In the genomic region with DNA sequence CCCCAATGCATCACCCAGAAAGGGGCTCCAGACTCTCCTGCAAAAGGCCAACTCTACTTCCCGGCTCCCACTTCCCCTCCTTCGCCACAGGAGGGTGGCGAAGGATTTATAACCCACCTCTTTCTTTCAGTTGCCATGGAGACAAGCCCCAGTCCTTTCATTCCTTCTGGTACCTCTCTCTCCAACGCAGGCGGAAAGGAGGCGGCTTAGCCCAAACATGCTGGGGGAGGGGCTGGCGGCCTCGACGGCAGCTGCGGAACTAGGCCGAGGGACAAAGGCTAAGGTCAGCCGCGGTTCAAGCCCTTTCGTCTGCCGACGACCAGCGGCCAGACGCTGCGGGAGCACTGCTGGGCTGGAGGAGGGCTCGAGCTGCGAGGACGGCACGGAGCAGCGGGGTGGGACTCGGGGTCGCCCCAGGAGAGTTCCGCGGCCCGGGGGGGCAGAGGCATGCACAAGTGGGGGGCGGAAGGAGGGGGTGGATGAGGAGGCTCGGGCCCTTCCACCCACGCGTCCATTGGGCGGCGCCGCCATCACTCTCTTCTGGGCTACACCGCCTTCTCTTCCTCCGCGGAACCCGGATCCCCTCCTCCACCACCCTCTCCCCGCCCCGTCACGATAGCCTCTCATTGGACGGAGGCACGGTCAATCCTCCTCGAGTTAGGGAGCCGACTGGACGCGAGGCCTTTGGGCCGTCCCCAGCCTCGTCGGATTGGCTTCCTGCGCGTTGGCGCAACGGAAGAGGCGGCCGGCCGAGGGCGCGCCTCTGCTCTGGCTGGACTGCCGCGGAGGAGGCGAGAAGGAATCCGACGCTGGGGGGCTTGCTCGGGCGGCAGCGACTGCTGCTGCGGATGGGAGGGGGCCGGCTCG, we compare ENCODE assay signal across 1 cellular context.
TF ChIP-seq lines count a peak whose summit lies in the region.

A gene (plus strand): TSS at position 766 of the 867 bp plus-strand sequence.

TF ChIP-seq in HepG2, 621 proteins besides CTCF, POLR2A, EP300 and RAD21 (continued from another document and continues in another):
- TF ChIP-seq, protein P1, sequence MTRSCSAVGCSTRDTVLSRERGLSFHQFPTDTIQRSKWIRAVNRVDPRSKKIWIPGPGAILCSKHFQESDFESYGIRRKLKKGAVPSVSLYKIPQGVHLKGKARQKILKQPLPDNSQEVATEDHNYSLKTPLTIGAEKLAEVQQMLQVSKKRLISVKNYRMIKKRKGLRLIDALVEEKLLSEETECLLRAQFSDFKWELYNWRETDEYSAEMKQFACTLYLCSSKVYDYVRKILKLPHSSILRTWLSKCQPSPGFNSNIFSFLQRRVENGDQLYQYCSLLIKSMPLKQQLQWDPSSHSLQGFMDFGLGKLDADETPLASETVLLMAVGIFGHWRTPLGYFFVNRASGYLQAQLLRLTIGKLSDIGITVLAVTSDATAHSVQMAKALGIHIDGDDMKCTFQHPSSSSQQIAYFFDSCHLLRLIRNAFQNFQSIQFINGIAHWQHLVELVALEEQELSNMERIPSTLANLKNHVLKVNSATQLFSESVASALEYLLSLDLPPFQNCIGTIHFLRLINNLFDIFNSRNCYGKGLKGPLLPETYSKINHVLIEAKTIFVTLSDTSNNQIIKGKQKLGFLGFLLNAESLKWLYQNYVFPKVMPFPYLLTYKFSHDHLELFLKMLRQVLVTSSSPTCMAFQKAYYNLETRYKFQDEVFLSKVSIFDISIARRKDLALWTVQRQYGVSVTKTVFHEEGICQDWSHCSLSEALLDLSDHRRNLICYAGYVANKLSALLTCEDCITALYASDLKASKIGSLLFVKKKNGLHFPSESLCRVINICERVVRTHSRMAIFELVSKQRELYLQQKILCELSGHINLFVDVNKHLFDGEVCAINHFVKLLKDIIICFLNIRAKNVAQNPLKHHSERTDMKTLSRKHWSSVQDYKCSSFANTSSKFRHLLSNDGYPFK (CRISPR knock-in tag; IDR thresholded peaks at IDR 0.05; ENCODE audit: borderline replicate concordance), result peak; percentile 95
- TF ChIP-seq, protein P2, sequence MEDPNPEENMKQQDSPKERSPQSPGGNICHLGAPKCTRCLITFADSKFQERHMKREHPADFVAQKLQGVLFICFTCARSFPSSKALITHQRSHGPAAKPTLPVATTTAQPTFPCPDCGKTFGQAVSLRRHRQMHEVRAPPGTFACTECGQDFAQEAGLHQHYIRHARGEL (CRISPR knock-in tag; IDR thresholded peaks at IDR 0.05), result no peak
- TF ChIP-seq PTBP1 (IDR thresholded peaks at IDR 0.05; ENCODE audit: low read depth, low read length, poor library complexity, severe bottlenecking) (no peak), MAFK (conservative IDR thresholded peaks at IDR 0.05 in 1 of 2, IDR thresholded peaks at IDR 0.05 in 1 of 2; ENCODE audit: low read length in 2 of 2) (no peak), ZNF780A (CRISPR knock-in tag; IDR thresholded peaks at IDR 0.05) (peak; percentile 89; the same call in 1 of the 2 replicates), TBX3 (IDR thresholded peaks at IDR 0.05; ENCODE audit: borderline replicate concordance) (no peak), MIER3 (CRISPR knock-in tag; IDR thresholded peaks at IDR 0.05; ENCODE audit: borderline replicate concordance) (peak; percentile 90; the same call in 1 of the 2 replicates), ZNF33B (CRISPR knock-in tag; IDR thresholded peaks at IDR 0.05) (peak; percentile 81), ZNF7 (CRISPR knock-in tag; IDR thresholded peaks at IDR 0.05) (no peak), ATF7 (IDR thresholded peaks at IDR 0.05) (no peak), ATF7 (CRISPR knock-in tag; IDR thresholded peaks at IDR 0.05) (peak; percentile 47), BHLHE40 (IDR thresholded peaks at IDR 0.05; ENCODE audit: low read length) (no peak; the same call in 1 of the 2 replicates), MEIS1 (CRISPR knock-in tag; IDR thresholded peaks at IDR 0.05; ENCODE audit: borderline replicate concordance) (peak; percentile 68), TCF12 (IDR thresholded peaks at IDR 0.05) (no peak), TCF12 (CRISPR knock-in tag; IDR thresholded peaks at IDR 0.05) (peak; percentile 96), ZNF329 (CRISPR knock-in tag; IDR thresholded peaks at IDR 0.05; ENCODE audit: low read depth) (peak; percentile 85), MIER2 (CRISPR knock-in tag; IDR thresholded peaks at IDR 0.05) (peak; percentile 80), ATF7-NPFF (CRISPR knock-in tag; IDR thresholded peaks at IDR 0.05; ENCODE audit: low read depth) (peak; percentile 85), ISX (CRISPR knock-in tag; conservative IDR thresholded peaks at IDR 0.05) (no peak), FOSL2 (CRISPR knock-in tag; IDR thresholded peaks at IDR 0.05) (peak; percentile 62), ZNF292 (CRISPR knock-in tag; IDR thresholded peaks at IDR 0.05; ENCODE audit: borderline replicate concordance, low read depth) (peak; percentile 91; the same call in 1 of the 2 replicates), ZNF644 (CRISPR knock-in tag; IDR thresholded peaks at IDR 0.05; ENCODE audit: low read depth) (0 out of 2 replicates have a peak, but pooled peaks have one; percentile 10), ATM (IDR thresholded peaks at IDR 0.05; ENCODE audit: borderline replicate concordance) (no peak), HOXA5 (CRISPR knock-in tag; IDR thresholded peaks at IDR 0.05) (peak; percentile 90; the same call in 1 of the 2 replicates), LCORL (IDR thresholded peaks at IDR 0.05) (no peak), LCORL (CRISPR knock-in tag; IDR thresholded peaks at IDR 0.05) (peak; percentile 96), FOXM1 (CRISPR knock-in tag; IDR thresholded peaks at IDR 0.05) (no peak), ZNF446 (CRISPR knock-in tag; IDR thresholded peaks at IDR 0.05) (peak; percentile 83), ZNF724P (CRISPR knock-in tag; IDR thresholded peaks at IDR 0.05; ENCODE audit: borderline replicate concordance) (no peak; the same call in 1 of the 2 replicates), KLF11 (CRISPR knock-in tag; IDR thresholded peaks at IDR 0.05) (peak; percentile 43), FOXP1 (IDR thresholded peaks at IDR 0.05) (peak; percentile 16; the same call in 1 of the 2 replicates), FOXP1 (CRISPR knock-in tag; IDR thresholded peaks at IDR 0.05) (no peak), MAF1 (CRISPR knock-in tag; IDR thresholded peaks at IDR 0.05; ENCODE audit: borderline replicate concordance) (peak; percentile 72; the same call in 1 of the 2 replicates), ZNF33A (CRISPR knock-in tag; IDR thresholded peaks at IDR 0.05; ENCODE audit: borderline replicate concordance) (no peak), HOXA3 (CRISPR knock-in tag; IDR thresholded peaks at IDR 0.05) (peak; percentile 75; the same call in 1 of the 2 replicates), HDAC2 (CRISPR knock-in tag; IDR thresholded peaks at IDR 0.05) (peak; percentile 66; the same call in 1 of the 2 replicates), MTA1 (CRISPR knock-in tag; IDR thresholded peaks at IDR 0.05; ENCODE audit: borderline replicate concordance) (peak; percentile 37; the same call in 1 of the 2 replicates), ZFP41 (CRISPR knock-in tag; IDR thresholded peaks at IDR 0.05; ENCODE audit: borderline replicate concordance) (peak; percentile 97; the same call in 1 of the 2 replicates), ZNF382 (CRISPR knock-in tag; IDR thresholded peaks at IDR 0.05; ENCODE audit: borderline replicate concordance) (no peak), ZNF570 (CRISPR knock-in tag; IDR thresholded peaks at IDR 0.05; ENCODE audit: borderline replicate concordance) (no peak; the same call in 1 of the 2 replicates), SUZ12 (IDR thresholded peaks at IDR 0.05; ENCODE audit: low read depth, low read length) (no peak; the same call in 1 of the 2 replicates), ZNF709 (CRISPR knock-in tag; IDR thresholded peaks at IDR 0.05) (peak; percentile 95), MBD4 (IDR thresholded peaks at IDR 0.05; ENCODE audit: borderline replicate concordance, low read length) (no peak), ZNF841 (CRISPR knock-in tag; IDR thresholded peaks at IDR 0.05; ENCODE audit: borderline replicate concordance) (no peak), FOXO1 (CRISPR knock-in tag; IDR thresholded peaks at IDR 0.05) (peak; percentile 80), IRF2 (CRISPR knock-in tag; IDR thresholded peaks at IDR 0.05) (peak; percentile 91), ZNF136 (CRISPR knock-in tag; IDR thresholded peaks at IDR 0.05; ENCODE audit: low read depth) (no peak), MTF1 (CRISPR knock-in tag; IDR thresholded peaks at IDR 0.05) (no peak)
- TF ChIP-seq, protein P3, sequence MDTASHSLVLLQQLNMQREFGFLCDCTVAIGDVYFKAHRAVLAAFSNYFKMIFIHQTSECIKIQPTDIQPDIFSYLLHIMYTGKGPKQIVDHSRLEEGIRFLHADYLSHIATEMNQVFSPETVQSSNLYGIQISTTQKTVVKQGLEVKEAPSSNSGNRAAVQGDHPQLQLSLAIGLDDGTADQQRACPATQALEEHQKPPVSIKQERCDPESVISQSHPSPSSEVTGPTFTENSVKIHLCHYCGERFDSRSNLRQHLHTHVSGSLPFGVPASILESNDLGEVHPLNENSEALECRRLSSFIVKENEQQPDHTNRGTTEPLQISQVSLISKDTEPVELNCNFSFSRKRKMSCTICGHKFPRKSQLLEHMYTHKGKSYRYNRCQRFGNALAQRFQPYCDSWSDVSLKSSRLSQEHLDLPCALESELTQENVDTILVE (CRISPR knock-in tag; IDR thresholded peaks at IDR 0.05), result peak; percentile 15; the same call in 1 of the 2 replicates
- TF ChIP-seq, protein P4, sequence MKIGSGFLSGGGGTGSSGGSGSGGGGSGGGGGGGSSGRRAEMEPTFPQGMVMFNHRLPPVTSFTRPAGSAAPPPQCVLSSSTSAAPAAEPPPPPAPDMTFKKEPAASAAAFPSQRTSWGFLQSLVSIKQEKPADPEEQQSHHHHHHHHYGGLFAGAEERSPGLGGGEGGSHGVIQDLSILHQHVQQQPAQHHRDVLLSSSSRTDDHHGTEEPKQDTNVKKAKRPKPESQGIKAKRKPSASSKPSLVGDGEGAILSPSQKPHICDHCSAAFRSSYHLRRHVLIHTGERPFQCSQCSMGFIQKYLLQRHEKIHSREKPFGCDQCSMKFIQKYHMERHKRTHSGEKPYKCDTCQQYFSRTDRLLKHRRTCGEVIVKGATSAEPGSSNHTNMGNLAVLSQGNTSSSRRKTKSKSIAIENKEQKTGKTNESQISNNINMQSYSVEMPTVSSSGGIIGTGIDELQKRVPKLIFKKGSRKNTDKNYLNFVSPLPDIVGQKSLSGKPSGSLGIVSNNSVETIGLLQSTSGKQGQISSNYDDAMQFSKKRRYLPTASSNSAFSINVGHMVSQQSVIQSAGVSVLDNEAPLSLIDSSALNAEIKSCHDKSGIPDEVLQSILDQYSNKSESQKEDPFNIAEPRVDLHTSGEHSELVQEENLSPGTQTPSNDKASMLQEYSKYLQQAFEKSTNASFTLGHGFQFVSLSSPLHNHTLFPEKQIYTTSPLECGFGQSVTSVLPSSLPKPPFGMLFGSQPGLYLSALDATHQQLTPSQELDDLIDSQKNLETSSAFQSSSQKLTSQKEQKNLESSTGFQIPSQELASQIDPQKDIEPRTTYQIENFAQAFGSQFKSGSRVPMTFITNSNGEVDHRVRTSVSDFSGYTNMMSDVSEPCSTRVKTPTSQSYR (CRISPR knock-in tag; IDR thresholded peaks at IDR 0.05; ENCODE audit: borderline replicate concordance), result peak; percentile 96
- TF ChIP-seq, protein P5, sequence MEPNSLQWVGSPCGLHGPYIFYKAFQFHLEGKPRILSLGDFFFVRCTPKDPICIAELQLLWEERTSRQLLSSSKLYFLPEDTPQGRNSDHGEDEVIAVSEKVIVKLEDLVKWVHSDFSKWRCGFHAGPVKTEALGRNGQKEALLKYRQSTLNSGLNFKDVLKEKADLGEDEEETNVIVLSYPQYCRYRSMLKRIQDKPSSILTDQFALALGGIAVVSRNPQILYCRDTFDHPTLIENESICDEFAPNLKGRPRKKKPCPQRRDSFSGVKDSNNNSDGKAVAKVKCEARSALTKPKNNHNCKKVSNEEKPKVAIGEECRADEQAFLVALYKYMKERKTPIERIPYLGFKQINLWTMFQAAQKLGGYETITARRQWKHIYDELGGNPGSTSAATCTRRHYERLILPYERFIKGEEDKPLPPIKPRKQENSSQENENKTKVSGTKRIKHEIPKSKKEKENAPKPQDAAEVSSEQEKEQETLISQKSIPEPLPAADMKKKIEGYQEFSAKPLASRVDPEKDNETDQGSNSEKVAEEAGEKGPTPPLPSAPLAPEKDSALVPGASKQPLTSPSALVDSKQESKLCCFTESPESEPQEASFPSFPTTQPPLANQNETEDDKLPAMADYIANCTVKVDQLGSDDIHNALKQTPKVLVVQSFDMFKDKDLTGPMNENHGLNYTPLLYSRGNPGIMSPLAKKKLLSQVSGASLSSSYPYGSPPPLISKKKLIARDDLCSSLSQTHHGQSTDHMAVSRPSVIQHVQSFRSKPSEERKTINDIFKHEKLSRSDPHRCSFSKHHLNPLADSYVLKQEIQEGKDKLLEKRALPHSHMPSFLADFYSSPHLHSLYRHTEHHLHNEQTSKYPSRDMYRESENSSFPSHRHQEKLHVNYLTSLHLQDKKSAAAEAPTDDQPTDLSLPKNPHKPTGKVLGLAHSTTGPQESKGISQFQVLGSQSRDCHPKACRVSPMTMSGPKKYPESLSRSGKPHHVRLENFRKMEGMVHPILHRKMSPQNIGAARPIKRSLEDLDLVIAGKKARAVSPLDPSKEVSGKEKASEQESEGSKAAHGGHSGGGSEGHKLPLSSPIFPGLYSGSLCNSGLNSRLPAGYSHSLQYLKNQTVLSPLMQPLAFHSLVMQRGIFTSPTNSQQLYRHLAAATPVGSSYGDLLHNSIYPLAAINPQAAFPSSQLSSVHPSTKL (CRISPR knock-in tag; IDR thresholded peaks at IDR 0.05), result peak; percentile 43
- TF ChIP-seq, protein P6, sequence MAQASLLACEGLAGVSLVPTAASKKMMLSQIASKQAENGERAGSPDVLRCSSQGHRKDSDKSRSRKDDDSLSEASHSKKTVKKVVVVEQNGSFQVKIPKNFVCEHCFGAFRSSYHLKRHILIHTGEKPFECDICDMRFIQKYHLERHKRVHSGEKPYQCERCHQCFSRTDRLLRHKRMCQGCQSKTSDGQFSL (CRISPR knock-in tag; IDR thresholded peaks at IDR 0.05), result peak; percentile 82; the same call in 1 of the 2 replicates
- TF ChIP-seq, protein P7, sequence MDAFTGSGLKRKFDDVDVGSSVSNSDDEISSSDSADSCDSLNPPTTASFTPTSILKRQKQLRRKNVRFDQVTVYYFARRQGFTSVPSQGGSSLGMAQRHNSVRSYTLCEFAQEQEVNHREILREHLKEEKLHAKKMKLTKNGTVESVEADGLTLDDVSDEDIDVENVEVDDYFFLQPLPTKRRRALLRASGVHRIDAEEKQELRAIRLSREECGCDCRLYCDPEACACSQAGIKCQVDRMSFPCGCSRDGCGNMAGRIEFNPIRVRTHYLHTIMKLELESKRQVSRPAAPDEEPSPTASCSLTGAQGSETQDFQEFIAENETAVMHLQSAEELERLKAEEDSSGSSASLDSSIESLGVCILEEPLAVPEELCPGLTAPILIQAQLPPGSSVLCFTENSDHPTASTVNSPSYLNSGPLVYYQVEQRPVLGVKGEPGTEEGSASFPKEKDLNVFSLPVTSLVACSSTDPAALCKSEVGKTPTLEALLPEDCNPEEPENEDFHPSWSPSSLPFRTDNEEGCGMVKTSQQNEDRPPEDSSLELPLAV (CRISPR knock-in tag; conservative IDR thresholded peaks at IDR 0.05; ENCODE audit: low read depth), result peak; percentile 94
- TF ChIP-seq, protein P8, sequence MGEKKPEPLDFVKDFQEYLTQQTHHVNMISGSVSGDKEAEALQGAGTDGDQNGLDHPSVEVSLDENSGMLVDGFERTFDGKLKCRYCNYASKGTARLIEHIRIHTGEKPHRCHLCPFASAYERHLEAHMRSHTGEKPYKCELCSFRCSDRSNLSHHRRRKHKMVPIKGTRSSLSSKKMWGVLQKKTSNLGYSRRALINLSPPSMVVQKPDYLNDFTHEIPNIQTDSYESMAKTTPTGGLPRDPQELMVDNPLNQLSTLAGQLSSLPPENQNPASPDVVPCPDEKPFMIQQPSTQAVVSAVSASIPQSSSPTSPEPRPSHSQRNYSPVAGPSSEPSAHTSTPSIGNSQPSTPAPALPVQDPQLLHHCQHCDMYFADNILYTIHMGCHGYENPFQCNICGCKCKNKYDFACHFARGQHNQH (CRISPR knock-in tag; IDR thresholded peaks at IDR 0.05), result peak; percentile 56
